Comparison of ENCODE assay signal across 12 cellular contexts in genomic region chr11:59782080-59782479, GRCh38. TPM values are rescaled to one million over a fixed set of nuclear protein-coding genes. Genes with fewer than 3 reads are reported as not detected.
A peak's percentile ranks its signal among the peaks of the same experiment; 100 is the strongest.
DNase-seq lines count a peak whose midpoint lies in the region; ATAC-seq and TF ChIP-seq lines count a peak whose summit lies in the region.
"Had no signal": no experiment of that assay in that cellular context is flagged by ENCODE, and none has a peak within 500 bp of the region (broad histone marks: within the 10 kb centered on the region; RNA-seq: fewer than 3 reads in every experiment).

No MANE protein-coding gene starts in this region.

- CTCF ChIA-PET in activated CD8-positive, alpha-beta T cell treated with anti-CD3 and anti-CD28 coated beads, Interleukin-2, amount 10 ng/mL, durations not matched to agents 7 days and 5 days (lab: Charles Lee), result interaction anchor here (2.9 to 3.1 kb wide), 2 partner anchors 9 to 15 kb away, joined by 10 read pairs; no protein-coding TSS in a partner anchor
- CTCF ChIA-PET in activated CD8-positive, alpha-beta T cell treated with anti-CD3 and anti-CD28 coated beads for 36 hours (lab: Charles Lee), result no interaction called here

- peaks cover 88% of the 10 kb centered on the region for H3K4me1 Mint-ChIP-seq in activated CD8-positive, alpha-beta T cell treated with anti-CD3 and anti-CD28 coated beads, Interleukin-2, amount 10 ng/mL, durations not matched to agents 7 days and 5 days (ENCODE audit: low read depth)
- peaks cover 22% of the 10 kb centered on the region for H3K4me1 Mint-ChIP-seq in activated CD8-positive, alpha-beta T cell treated with anti-CD3 and anti-CD28 coated beads for 36 hours (ENCODE audit: low read depth)
- peaks cover 38 to 56% of the 10 kb centered on the region in 2 donors for H3K4me1 Mint-ChIP-seq in natural killer cell treated with Interleukin-12 subunit alpha and Interleukin-12 subunit beta and Interleukin-15 and Interleukin-18, amount 100 ng/mL, for 72 hours (ENCODE audit: low read depth in 2 of 2)
- H3K4me1 Mint-ChIP-seq in natural killer cell (peaks cover 41 to 49% of the 10 kb centered on the region in 2 donors), progenitor cell of endocrine pancreas (ENCODE audit: low read depth) (peaks cover 17% of the 10 kb centered on the region), immature natural killer cell (peaks cover 44 to 56% of the 10 kb centered on the region in 2 donors)

- H3K27me3 Mint-ChIP-seq in activated CD8-positive, alpha-beta T cell treated with anti-CD3 and anti-CD28 coated beads, Interleukin-2, amount 10 ng/mL, durations not matched to agents 7 days and 5 days (ENCODE audit: low read depth), result no peaks in the 10 kb centered on the region
- H3K27me3 Mint-ChIP-seq in activated CD8-positive, alpha-beta T cell treated with anti-CD3 and anti-CD28 coated beads for 36 hours, result no peaks in the 10 kb centered on the region
- no peaks in the 10 kb centered on the region for H3K27me3 Mint-ChIP-seq in natural killer cell treated with Interleukin-12 subunit alpha and Interleukin-12 subunit beta and Interleukin-15 and Interleukin-18, amount 100 ng/mL, for 72 hours
- no peaks in the 10 kb centered on the region for H3K27me3 Mint-ChIP-seq in natural killer cell (ENCODE audit: low read depth in 2 of 2)
- no peaks in the 10 kb centered on the region for H3K27me3 Mint-ChIP-seq in progenitor cell of endocrine pancreas
- H3K27me3 Mint-ChIP-seq in immature natural killer cell (ENCODE audit: low read depth in 3 of 3), result peaks cover 0 to 3% (median 0%) of the 10 kb centered on the region in 3 donors

- POLR2A ChIA-PET in activated CD8-positive, alpha-beta T cell treated with anti-CD3 and anti-CD28 coated beads, Interleukin-2, amount 10 ng/mL, durations not matched to agents 7 days and 5 days (lab: Charles Lee), result interaction anchor here (0.7 kb wide), 1 partner anchor 28 kb away, joined by 3 read pairs; no protein-coding TSS in a partner anchor
- POLR2A ChIA-PET in activated CD8-positive, alpha-beta T cell treated with anti-CD3 and anti-CD28 coated beads for 36 hours (lab: Charles Lee), result no interaction called here

- intact Hi-C loops in activated CD8-positive, alpha-beta T cell treated with anti-CD3 and anti-CD28 coated beads for 36 hours (cut with micrococcal nuclease), result no loop called here
- intact Hi-C loops in natural killer cell (cut with micrococcal nuclease), result no loop called here

- DNase-seq in activated CD8-positive, alpha-beta T cell treated with anti-CD3 and anti-CD28 coated beads, Interleukin-2, amount 10 ng/mL, durations not matched to agents 7 days and 5 days, result no peak
- no peak for DNase-seq in activated CD8-positive, alpha-beta T cell treated with anti-CD3 and anti-CD28 coated beads for 36 hours
- DNase-seq in natural killer cell treated with Interleukin-12 subunit alpha and Interleukin-12 subunit beta and Interleukin-15 and Interleukin-18, amount 100 ng/mL, for 72 hours (ENCODE audit: low spot score), result no peak
- DNase-seq in natural killer cell (no peak), progenitor cell of endocrine pancreas (ENCODE audit: low spot score, unreplicated experiment) (no peak), immature natural killer cell (no peak), MV-4-11 (lab: John Stamatoyannopoulos, UW) (no peak)
- DNase-seq: ACHN; Calu3; CD4-positive, CD25-positive, alpha-beta regulatory T cell; DMS 273 treated with DMSO at 0.1 percent for 48 hours had no signal

- no peak for TF ChIP-seq CTCF in activated CD8-positive, alpha-beta T cell treated with anti-CD3 and anti-CD28 coated beads for 36 hours (IDR thresholded peaks at IDR 0.05)
- TF ChIP-seq CTCF in natural killer cell (IDR thresholded peaks at IDR 0.05) (no peak), progenitor cell of endocrine pancreas (IDR thresholded peaks at IDR 0.05; ENCODE audit: unreplicated experiment) (no peak)

- no peak overlapping the region for H3K4me3 Mint-ChIP-seq in activated CD8-positive, alpha-beta T cell treated with anti-CD3 and anti-CD28 coated beads, Interleukin-2, amount 10 ng/mL, durations not matched to agents 7 days and 5 days
- H3K4me3 Mint-ChIP-seq in activated CD8-positive, alpha-beta T cell treated with anti-CD3 and anti-CD28 coated beads for 36 hours, result no peak overlapping the region
- H3K4me3 Mint-ChIP-seq in natural killer cell treated with Interleukin-12 subunit alpha and Interleukin-12 subunit beta and Interleukin-15 and Interleukin-18, amount 100 ng/mL, for 72 hours, result no peak overlapping the region
- H3K4me3 Mint-ChIP-seq in natural killer cell (no peak overlapping the region), progenitor cell of endocrine pancreas (ENCODE audit: low read depth) (no peak overlapping the region), immature natural killer cell (peak overlapping the region in 1 of 5 donors; percentile 18)
- H3K4me3 Mint-ChIP-seq: CD4-positive, CD25-positive, alpha-beta regulatory T cell had no signal

- ATAC-seq in activated CD8-positive, alpha-beta T cell treated with anti-CD3 and anti-CD28 coated beads, Interleukin-2, amount 10 ng/mL, durations not matched to agents 7 days and 5 days, result no peak
- no peak for ATAC-seq in activated CD8-positive, alpha-beta T cell treated with anti-CD3 and anti-CD28 coated beads for 36 hours
- no peak for ATAC-seq in natural killer cell treated with Interleukin-12 subunit alpha and Interleukin-12 subunit beta and Interleukin-15 and Interleukin-18, amount 100 ng/mL, for 72 hours
- no peak for ATAC-seq in natural killer cell
- ATAC-seq: HepG2 had no signal

- H3K9me3 Mint-ChIP-seq in activated CD8-positive, alpha-beta T cell treated with anti-CD3 and anti-CD28 coated beads, Interleukin-2, amount 10 ng/mL, durations not matched to agents 7 days and 5 days (ENCODE audit: insufficient read depth), result peaks cover 17% of the 10 kb centered on the region
- H3K9me3 Mint-ChIP-seq in activated CD8-positive, alpha-beta T cell treated with anti-CD3 and anti-CD28 coated beads for 36 hours, result peaks cover 2% of the 10 kb centered on the region
- H3K9me3 Mint-ChIP-seq in natural killer cell treated with Interleukin-12 subunit alpha and Interleukin-12 subunit beta and Interleukin-15 and Interleukin-18, amount 100 ng/mL, for 72 hours, result peaks cover 2% of the 10 kb centered on the region
- H3K9me3 Mint-ChIP-seq in natural killer cell, result no peaks in the 10 kb centered on the region
- peaks cover 6% of the 10 kb centered on the region for H3K9me3 Mint-ChIP-seq in progenitor cell of endocrine pancreas (ENCODE audit: low read depth)
- H3K9me3 Mint-ChIP-seq in immature natural killer cell, result no peaks in the 10 kb centered on the region

- peak overlapping the region; percentile 80 for H3K27ac Mint-ChIP-seq in activated CD8-positive, alpha-beta T cell treated with anti-CD3 and anti-CD28 coated beads, Interleukin-2, amount 10 ng/mL, durations not matched to agents 7 days and 5 days
- H3K27ac Mint-ChIP-seq in activated CD8-positive, alpha-beta T cell treated with anti-CD3 and anti-CD28 coated beads for 36 hours, result no peak overlapping the region
- H3K27ac Mint-ChIP-seq in natural killer cell treated with Interleukin-12 subunit alpha and Interleukin-12 subunit beta and Interleukin-15 and Interleukin-18, amount 100 ng/mL, for 72 hours, result peak overlapping the region; percentile 66 to 78
- H3K27ac Mint-ChIP-seq in natural killer cell (no peak overlapping the region), progenitor cell of endocrine pancreas (peak overlapping the region; percentile 59), immature natural killer cell (peak overlapping the region in 1 of 6 donors; percentile 6)
- H3K27ac Mint-ChIP-seq: CD4-positive, CD25-positive, alpha-beta regulatory T cell had no signal

- peaks cover 90% of the 10 kb centered on the region for H3K36me3 Mint-ChIP-seq in activated CD8-positive, alpha-beta T cell treated with anti-CD3 and anti-CD28 coated beads, Interleukin-2, amount 10 ng/mL, durations not matched to agents 7 days and 5 days (ENCODE audit: low read depth)
- H3K36me3 Mint-ChIP-seq in activated CD8-positive, alpha-beta T cell treated with anti-CD3 and anti-CD28 coated beads for 36 hours (ENCODE audit: low read depth), result peaks cover 13% of the 10 kb centered on the region
- H3K36me3 Mint-ChIP-seq in natural killer cell treated with Interleukin-12 subunit alpha and Interleukin-12 subunit beta and Interleukin-15 and Interleukin-18, amount 100 ng/mL, for 72 hours, result peaks cover 25% of the 10 kb centered on the region
- H3K36me3 Mint-ChIP-seq in natural killer cell (peaks cover 6% of the 10 kb centered on the region), progenitor cell of endocrine pancreas (ENCODE audit: insufficient read depth) (peaks cover 34% of the 10 kb centered on the region), immature natural killer cell (peaks cover 13 to 24% (median 20%) of the 10 kb centered on the region in 3 donors)
- H3K36me3 Mint-ChIP-seq: CD4-positive, CD25-positive, alpha-beta regulatory T cell had no signal

RNA-seq across cellular contexts. Expression of gene STX3, which starts 26.9 kb away (rescaled TPM):
- total RNA-seq in activated CD8-positive, alpha-beta T cell treated with anti-CD3 and anti-CD28 coated beads, Interleukin-2, amount 10 ng/mL, durations not matched to agents 7 days and 5 days, result 100 to 1,000 TPM; 101 to 105 TPM
- 1 to 10 TPM; 8.3 to 9.5 TPM for total RNA-seq in activated CD8-positive, alpha-beta T cell treated with anti-CD3 and anti-CD28 coated beads for 36 hours
- total RNA-seq in natural killer cell treated with Interleukin-12 subunit alpha and Interleukin-12 subunit beta and Interleukin-15 and Interleukin-18, amount 100 ng/mL, for 72 hours, result 10 to 100 TPM; 26.8 to 28.5 TPM
- total RNA-seq in natural killer cell, result 10 to 100 TPM in 2 of 3 donors, 1 to 10 TPM in 1; 6.8 to 19.1 (median 17.0) TPM
- total RNA-seq in progenitor cell of endocrine pancreas, result 91.5 and 113 TPM in 2 replicates
- polyA plus RNA-seq in immature natural killer cell, result 1 to 10 TPM; 3.1 to 9.6 (median 7.0) TPM

RNA-seq across cellular contexts. Expression of gene MRPL16, which starts 28.5 kb away (rescaled TPM):
- total RNA-seq in activated CD8-positive, alpha-beta T cell treated with anti-CD3 and anti-CD28 coated beads, Interleukin-2, amount 10 ng/mL, durations not matched to agents 7 days and 5 days, result 10 to 100 TPM; 85.7 to 86.0 TPM
- total RNA-seq in activated CD8-positive, alpha-beta T cell treated with anti-CD3 and anti-CD28 coated beads for 36 hours, result 10 to 100 TPM; 76.4 to 78.7 TPM
- 10 to 100 TPM; 58.7 to 75.5 TPM for total RNA-seq in natural killer cell treated with Interleukin-12 subunit alpha and Interleukin-12 subunit beta and Interleukin-15 and Interleukin-18, amount 100 ng/mL, for 72 hours
- total RNA-seq in natural killer cell (10 to 100 TPM; 34.9 to 38.0 (median 37.5) TPM), progenitor cell of endocrine pancreas (44.2 and 44.7 TPM in 2 replicates)
- polyA plus RNA-seq in immature natural killer cell, result 10 to 100 TPM; 64.1 to 77.5 (median 68.7) TPM

Comparison
In these comparisons a context has a peak if more than half of its experiments do, and no peak if none do; other contexts are left out.
1. H3K27ac Mint-ChIP-seq: peak in activated CD8-positive, alpha-beta T cell treated with anti-CD3 and anti-CD28 coated beads, Interleukin-2, amount 10 ng/mL, durations not matched to agents 7 days and 5 days (single experiment), natural killer cell treated with Interleukin-12 subunit alpha and Interleukin-12 subunit beta and Interleukin-15 and Interleukin-18, amount 100 ng/mL, for 72 hours (2 of 2) and progenitor cell of endocrine pancreas (single experiment); none in activated CD8-positive, alpha-beta T cell treated with anti-CD3 and anti-CD28 coated beads for 36 hours (single experiment) and natural killer cell (0 of 2).